ENCODE assay signal across 23 cellular contexts in the genomic region with DNA sequence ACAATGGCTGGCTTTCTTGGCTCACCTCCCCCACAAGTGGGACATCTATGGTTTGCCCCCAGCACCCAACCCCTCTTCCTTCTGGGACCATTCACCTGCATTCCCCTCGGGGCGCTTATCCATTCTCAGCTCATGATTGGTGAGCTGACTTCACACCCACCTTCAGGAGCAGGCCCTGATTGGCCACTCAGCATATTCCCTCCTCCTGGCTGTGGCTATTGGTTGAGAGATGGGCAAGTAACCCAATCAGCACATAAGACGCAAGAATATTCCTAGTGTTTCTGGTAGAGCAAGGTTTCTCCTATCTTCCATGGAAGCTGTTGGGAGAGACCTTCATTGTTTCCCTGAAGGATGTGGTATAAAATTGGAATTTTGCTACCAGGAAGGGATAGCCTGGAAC. TPM values are rescaled to one million over a fixed set of nuclear protein-coding genes. Genes with fewer than 3 reads are reported as not detected.
"Had no signal": no experiment of that assay in that cellular context is flagged by ENCODE, and none has a peak within 500 bp of the region (broad histone marks: within the 10 kb centered on the region; RNA-seq: fewer than 3 reads in every experiment).

No MANE protein-coding gene starts in this region.

- H3K4me3 ChIP-seq: left lung, psoas muscle, tibial artery had no signal

- DNase-seq: activated CD4-positive, alpha-beta memory T cell treated with anti-CD3 and anti-CD28 coated beads, Interleukin-2, amount 10 ng/mL, durations not matched to agents 7 days and 5 days; activated CD4-positive, alpha-beta T cell treated with anti-CD3 and anti-CD28 coated beads for 48 hours; activated CD4-positive, CD25-positive, alpha-beta regulatory T cell; activated naive CD4-positive, alpha-beta T cell treated with Interleukin-2 at 50 U/mL for 16 hours; activated naive CD8-positive, alpha-beta T cell treated with anti-CD3 and anti-CD28 coated beads, Interleukin-2, amount 10 ng/mL, durations not matched to agents 7 days and 5 days; activated T-cell treated with anti-CD3 and anti-CD28 coated beads, Interleukin-2, amount 50 U/mL, for 24 hours; amygdala; caudate nucleus; effector memory CD8-positive, alpha-beta T cell; foreskin fibroblast; glutamatergic neuron; hippocampal formation; left lung; nephron progenitor cell; psoas muscle; right cardiac atrium; stimulated activated CD4-positive, alpha-beta T cell treated with anti-CD3 and anti-CD28 coated beads, Interleukin-2, amount 100 ng/mL, for 24 hours; stimulated activated naive CD4-positive, alpha-beta T cell treated with Interleukin-2 at 50 U/mL for 16 hours; T-helper 9 cell; tibial artery had no signal

- ATAC-seq: effector memory CD8-positive, alpha-beta T cell; left lung; psoas muscle; right cardiac atrium had no signal

- H3K9me3 ChIP-seq: left lung, psoas muscle, tibial artery had no signal

- H3K4me1 ChIP-seq: left lung, psoas muscle, tibial artery had no signal

- H3K36me3 ChIP-seq: left lung, tibial artery had no signal

- H3K27ac ChIP-seq: left lung, psoas muscle, tibial artery had no signal

RNA-seq across cellular contexts. Expression of gene UNC5A, which starts 22.7 kb away (rescaled TPM):
- total RNA-seq: activated CD4-positive, alpha-beta memory T cell treated with anti-CD3 and anti-CD28 coated beads, Interleukin-2, amount 10 ng/mL, durations not matched to agents 7 days and 5 days; activated naive CD8-positive, alpha-beta T cell treated with anti-CD3 and anti-CD28 coated beads, Interleukin-2, amount 10 ng/mL, durations not matched to agents 7 days and 5 days; activated T-helper 2 cell treated with anti-CD3 and anti-CD28 coated beads, Interferon-gamma antibody, Interleukin-2, Interleukin-4, amounts not matched to agents 10 μg/mL and 5 μg/mL and 100 μg/mL, durations not matched to agents 14 hours and 24 hours and 36 hours; osteocyte; skeletal muscle tissue had no signal
